In genomic region chr21:14952916-14953315, GRCh38 we compare ENCODE assay signal across 18 cellular contexts.
DNase-seq lines count a peak whose midpoint lies in the region; FAIRE-seq and TF ChIP-seq lines count a peak whose summit lies in the region.
"Had no signal": no experiment of that assay in that cellular context is flagged by ENCODE, and none has a peak within 500 bp of the region (broad histone marks: within the 10 kb centered on the region; RNA-seq: fewer than 3 reads in every experiment).

No MANE protein-coding gene starts in this region.

- intact Hi-C loops in A673 (cut with micrococcal nuclease; ENCODE audit: unreplicated experiment) = no loop called here

- H3K4me1 ChIP-seq in A673 (ENCODE audit: insufficient read depth, low read length, poor library complexity, severe bottlenecking) = no peaks in the 10 kb centered on the region

- no peaks in the 10 kb centered on the region for H3K36me3 ChIP-seq in A673 (ENCODE audit: insufficient read depth, low read length, poor library complexity, severe bottlenecking)
- no peaks in the 10 kb centered on the region for H3K36me3 ChIP-seq in brain microvascular endothelial cell (replicated peaks)

- no peaks in the 10 kb centered on the region for H3K9me3 ChIP-seq in A673 (ENCODE audit: low read depth, low read length, poor library complexity, severe bottlenecking)

- H3K27me3 Mint-ChIP-seq in HFFc6 (ENCODE audit: insufficient read depth) = peaks cover 3% of the 10 kb centered on the region

- in situ Hi-C loops in brain microvascular endothelial cell (cut with HindIII; ENCODE audit: low pct_ligation_motif_present, low sequenced_read_pairs) = no loop called here

- peak; percentile 4 for DNase-seq in A673 (ENCODE audit: low spot score)
- no peak for DNase-seq in HFFc6
- DNase-seq in brain microvascular endothelial cell = no peak
- peak; percentile 60 for DNase-seq in iris pigment epithelial cell (ENCODE audit: low read depth)
- DNase-seq in NCI-H2081 treated with DMSO at 0.1 percent for 48 hours (lab: John Stamatoyannopoulos, UW) = no peak
- no peak for DNase-seq in GM12891 (ENCODE audit: insufficient read length, low spot score)
- no peak for DNase-seq in amniotic stem cell (lab: John Stamatoyannopoulos, UW)
- DNase-seq in activated CD4-positive, CD25-positive, alpha-beta regulatory T cell treated with anti-CD3 and anti-CD28 coated beads, Interleukin-2, amount 50 U/mL, for 72 hours = no peak
- DNase-seq: DMS153, EL, H7, NCI-H1417 treated with DMSO at 0.1 percent for 48 hours, NCI-H2029, NCI-H2171 treated with DMSO at 0.1 percent for 48 hours, NCI-H510A treated with DMSO at 0.1 percent for 48 hours, NCI-H82 had no signal

- H3K36me3 Mint-ChIP-seq in HFFc6 (ENCODE audit: low read depth) = peaks cover 6% of the 10 kb centered on the region

- CTCF ChIA-PET in A673 (lab: Charles Lee) = no interaction called here

- peaks cover 6% of the 10 kb centered on the region; the same call in 1 of the 2 replicates for H3K9me3 Mint-ChIP-seq in HFFc6

- FAIRE-seq in GM12891 (lab: Jason Lieb, UNC) = no peak
- FAIRE-seq: A204.1 had no signal

- peaks cover 31% of the 10 kb centered on the region for H3K4me1 Mint-ChIP-seq in HFFc6 (ENCODE audit: low read depth)

- POLR2A ChIA-PET in A673 (lab: Charles Lee; ENCODE audit: low non-redundant PET) = no interaction called here

- BruUV-seq in A673 (replicated peaks; lab: Mats Ljungman, UMichigan) = no TSS peak

- no peak for TF ChIP-seq CTCF in A673 (conservative IDR thresholded peaks at IDR 0.05; ENCODE audit: low read depth, low read length)
- TF ChIP-seq CTCF in HFFc6 (IDR thresholded peaks at IDR 0.05) = peak; percentile 55
- TF ChIP-seq CTCF in brain microvascular endothelial cell (IDR thresholded peaks at IDR 0.05; ENCODE audit: low read depth, low read length, missing control alignments) = peak; percentile 3

- no peak overlapping the region for H3K4me3 ChIP-seq in A673 (ENCODE audit: low read depth, low read length, poor library complexity, severe bottlenecking)
- H3K4me3 ChIP-seq in brain microvascular endothelial cell (ENCODE audit: low read depth, low read length) = no peak overlapping the region

- H3K27ac Mint-ChIP-seq in HFFc6 = no peak overlapping the region

- no peak overlapping the region for H3K27ac ChIP-seq in A673 (ENCODE audit: low read depth, low read length, poor library complexity, severe bottlenecking)
- no peak overlapping the region for H3K27ac ChIP-seq in brain microvascular endothelial cell
- H3K27ac ChIP-seq: C4-2B had no signal

- no peak overlapping the region for H3K4me3 Mint-ChIP-seq in HFFc6

- no peaks in the 10 kb centered on the region for H3K27me3 ChIP-seq in A673 (replicated peaks; ENCODE audit: insufficient read depth, low read depth, low read length, poor library complexity)
- no peaks in the 10 kb centered on the region for H3K27me3 ChIP-seq in brain microvascular endothelial cell (replicated peaks)

- no peak for TF ChIP-seq POLR2A in GM12891 (IDR thresholded peaks at IDR 0.05; ENCODE audit: low read depth, low read length)

TF ChIP-seq in GM12891, 5 proteins besides CTCF, POLR2A, EP300 and RAD21:
- TF ChIP-seq TAF1 (IDR thresholded peaks at IDR 0.05; ENCODE audit: low read depth, low read length) (no peak), POLR2AphosphoS5 (IDR thresholded peaks at IDR 0.05; ENCODE audit: low read depth, low read length) (no peak)

Comparison
In these comparisons a context has a peak if more than half of its experiments do, and no peak if none do; other contexts are left out.
1. DNase-seq: peak in A673 (single experiment) and iris pigment epithelial cell (single experiment); none in HFFc6 (single experiment), brain microvascular endothelial cell (single experiment), NCI-H2081 treated with DMSO at 0.1 percent for 48 hours (single experiment), GM12891 (single experiment), amniotic stem cell (single experiment) and activated CD4-positive, CD25-positive, alpha-beta regulatory T cell treated with anti-CD3 and anti-CD28 coated beads, Interleukin-2, amount 50 U/mL, for 72 hours (single experiment).